ENCODE assay signal across 9 cellular contexts in genomic region chr13:114103289-114103621, GRCh38. TPM values are rescaled to one million over a fixed set of nuclear protein-coding genes. Genes with fewer than 3 reads are reported as not detected.
A peak's percentile ranks its signal among the peaks of the same experiment; 100 is the strongest.
DNase-seq lines count a peak whose midpoint lies in the region; ATAC-seq and TF ChIP-seq lines count a peak whose summit lies in the region.
"Not testable (repeated sequence)": the region's sequence is repeated elsewhere in the genome, so short reads cannot be mapped to it uniquely, and the experiment has no call there.
"Had no signal": no experiment of that assay in that cellular context is flagged by ENCODE, and none has a peak within 500 bp of the region (broad histone marks: within the 10 kb centered on the region; RNA-seq: fewer than 3 reads in every experiment).

No MANE protein-coding gene starts in this region.

- H4K20me1 ChIP-seq in osteoblast (ENCODE audit: insufficient read depth, low read length), result peaks cover 40% of the 10 kb centered on the region

- H3K36me3 ChIP-seq in BE2C; H7 (replicated peaks; ENCODE audit: control insufficient read depth, insufficient read depth, low read length); right lobe of liver; osteoblast (ENCODE audit: insufficient read depth, low read length); transverse colon: not testable (repeated sequence)

- POLR2A ChIA-PET in RWPE1 (lab: Yijun Ruan, JAX; ENCODE audit: low non-redundant PET), result not testable (repeated sequence)

- H3K9me3 Mint-ChIP-seq in activated naive CD4-positive, alpha-beta T cell treated with anti-CD3 and anti-CD28 coated beads, Interleukin-2, amount 10 ng/mL, durations not matched to agents 7 days and 5 days; central memory CD8-positive, alpha-beta T cell: not testable (repeated sequence)

- DNase-seq in BE2C (peak; percentile 4), H7 (peak; percentile 73), right lobe of liver (peak in 2 of 3 donors; percentile 5 to 28), osteoblast (ENCODE audit: insufficient read length, low spot score, missing footprints) (peak; percentile 62), transverse colon (peak; percentile 3)
- not testable (repeated sequence) for DNase-seq in RWPE1 (ENCODE audit: low spot score); activated naive CD4-positive, alpha-beta T cell treated with anti-CD3 and anti-CD28 coated beads, Interleukin-2, amount 10 ng/mL, durations not matched to agents 7 days and 5 days; central memory CD8-positive, alpha-beta T cell (ENCODE audit: low spot score in 2 of 2)

- WGBS in right lobe of liver (ENCODE audit: insufficient coverage, low coverage, low lambda C conversion rate, missing lambda C conversion rate), result no CpG with 5 or more reads among the region's 20 CpGs
- WGBS in transverse colon (ENCODE audit: low coverage in 1 of 2), 2 donors, result 93% methylated on average over 12 of the region's 20 CpGs; no CpG with 5 or more reads in 1 of the 2 donors

- CTCF ChIA-PET in RWPE1 (lab: Yijun Ruan, JAX); activated naive CD4-positive, alpha-beta T cell treated with anti-CD3 and anti-CD28 coated beads, Interleukin-2, amount 10 ng/mL, durations not matched to agents 7 days and 5 days (lab: Charles Lee): not testable (repeated sequence)

- H3K4me3 ChIP-seq in BE2C (ENCODE audit: low read depth, low read length); H7 (ENCODE audit: insufficient read depth, low read depth, low read length); right lobe of liver; osteoblast (ENCODE audit: insufficient read depth, low read length); transverse colon: not testable (repeated sequence)

- TF ChIP-seq EP300 in transverse colon (IDR thresholded peaks at IDR 0.05; ENCODE audit: low read depth), result not testable (repeated sequence)

- H3K4me3 Mint-ChIP-seq in activated naive CD4-positive, alpha-beta T cell treated with anti-CD3 and anti-CD28 coated beads, Interleukin-2, amount 10 ng/mL, durations not matched to agents 7 days and 5 days, result not testable (repeated sequence)
- peak overlapping the region; percentile 20 for H3K4me3 Mint-ChIP-seq in central memory CD8-positive, alpha-beta T cell

- H2AFZ ChIP-seq in osteoblast (ENCODE audit: low read length), result not testable (repeated sequence)

- intact Hi-C loops in right lobe of liver (cut with DNase I); transverse colon (cut with DNase I; ENCODE audit: low total_unique reads): not testable (repeated sequence)

- peak overlapping the region; percentile 62; the same call in 1 of the 2 replicates for H3K27ac ChIP-seq in RWPE1
- H3K27ac ChIP-seq in right lobe of liver; osteoblast (ENCODE audit: low read depth, low read length); transverse colon: not testable (repeated sequence)

- H3K4me1 ChIP-seq in BE2C, right lobe of liver: not testable (repeated sequence)
- H3K4me1 ChIP-seq in osteoblast (ENCODE audit: insufficient read depth, low read length) (peaks cover 20% of the 10 kb centered on the region), transverse colon (peaks cover 17 to 43% (median 26%) of the 10 kb centered on the region in 4 donors)

- not testable (repeated sequence) for H3K9me3 ChIP-seq in BE2C; right lobe of liver; osteoblast (ENCODE audit: low read depth, low read length); transverse colon

- not testable (repeated sequence) for TF ChIP-seq CTCF in BE2C (IDR thresholded peaks at IDR 0.05; ENCODE audit: low read depth, low read length); RWPE1 (conservative IDR thresholded peaks at IDR 0.05; ENCODE audit: low read depth); right lobe of liver (IDR thresholded peaks at IDR 0.05); osteoblast (IDR thresholded peaks at IDR 0.05; ENCODE audit: extremely low read depth, low read depth, low read length); transverse colon (IDR thresholded peaks at IDR 0.05)

- peaks cover 31% of the 10 kb centered on the region for H3K4me1 Mint-ChIP-seq in activated naive CD4-positive, alpha-beta T cell treated with anti-CD3 and anti-CD28 coated beads, Interleukin-2, amount 10 ng/mL, durations not matched to agents 7 days and 5 days
- H3K4me1 Mint-ChIP-seq in central memory CD8-positive, alpha-beta T cell, result peaks cover 62% of the 10 kb centered on the region

- H3K4me2 ChIP-seq in osteoblast (ENCODE audit: insufficient read depth, low read length), result not testable (repeated sequence)

- not testable (repeated sequence) for H3K27me3 ChIP-seq in BE2C; H7 (ENCODE audit: control insufficient read depth, insufficient read depth, low read length); right lobe of liver; osteoblast (ENCODE audit: insufficient read depth, low read length); transverse colon

- in situ Hi-C loops in transverse colon (cut with MboI; ENCODE audit: low pct_ligation_motif_present in 1 of 4, low pct_unique_long_range_greater_than_20kb in 1 of 4, low sequenced_read_pairs in 3 of 4), result not testable (repeated sequence)

- H3K36me3 Mint-ChIP-seq in activated naive CD4-positive, alpha-beta T cell treated with anti-CD3 and anti-CD28 coated beads, Interleukin-2, amount 10 ng/mL, durations not matched to agents 7 days and 5 days, result peaks cover 58% of the 10 kb centered on the region
- H3K36me3 Mint-ChIP-seq in central memory CD8-positive, alpha-beta T cell (ENCODE audit: insufficient read depth), result peaks cover 48% of the 10 kb centered on the region

- H3K27me3 Mint-ChIP-seq in activated naive CD4-positive, alpha-beta T cell treated with anti-CD3 and anti-CD28 coated beads, Interleukin-2, amount 10 ng/mL, durations not matched to agents 7 days and 5 days; central memory CD8-positive, alpha-beta T cell: not testable (repeated sequence)

- ATAC-seq in central memory CD8-positive, alpha-beta T cell (replicated peaks; ENCODE audit: extremely low read depth, poor library complexity, severe bottlenecking); right lobe of liver: not testable (repeated sequence)

- TF ChIP-seq POLR2A in right lobe of liver (IDR thresholded peaks at IDR 0.05); transverse colon (IDR thresholded peaks at IDR 0.05): not testable (repeated sequence)

- H3K27ac Mint-ChIP-seq in activated naive CD4-positive, alpha-beta T cell treated with anti-CD3 and anti-CD28 coated beads, Interleukin-2, amount 10 ng/mL, durations not matched to agents 7 days and 5 days, result peak overlapping the region; percentile 37
- H3K27ac Mint-ChIP-seq in central memory CD8-positive, alpha-beta T cell (ENCODE audit: low read depth), result peak overlapping the region; percentile 29

- H3K79me2 ChIP-seq in osteoblast (ENCODE audit: insufficient read depth, low read length), result peaks cover 88% of the 10 kb centered on the region

RNA-seq across cellular contexts. Expression of gene RASA3, which starts 29.2 kb away (rescaled TPM):
- 5.1 TPM for polyA plus RNA-seq in BE2C (2012; ENCODE audit: insufficient read depth, insufficient read length, low read depth)
- total RNA-seq in H7 (2014; rRNA removed; shearing (Covaris generic)), result 15.3 and 16.5 TPM in 2 replicates
- total RNA-seq in right lobe of liver (1 to 10 TPM; 3.5 to 7.9 (median 4.6) TPM), osteoblast (40.7 and 41.3 TPM in 2 replicates), transverse colon (10 to 100 TPM in 1 of 4 donors, 1 to 10 TPM in 3; 4.4 to 15.6 (median 8.5) TPM)
- total RNA-seq: HepG2 had no signal
